Comparison of ENCODE assay signal across 10 cellular contexts in genomic region chr7:134084488-134085144, GRCh38. TPM values are rescaled to one million over a fixed set of nuclear protein-coding genes. Genes with fewer than 3 reads are reported as not detected.
A peak's percentile ranks its signal among the peaks of the same experiment; 100 is the strongest.
DNase-seq lines count a peak whose midpoint lies in the region; ATAC-seq and TF ChIP-seq lines count a peak whose summit lies in the region.
"Had no signal": no experiment of that assay in that cellular context is flagged by ENCODE, and none has a peak within 500 bp of the region (broad histone marks: within the 10 kb centered on the region; RNA-seq: fewer than 3 reads in every experiment).

No MANE protein-coding gene starts in this region.

- H3K9me3 ChIP-seq in PC-9 (ENCODE audit: insufficient read depth, low read depth) = peaks cover 27% of the 10 kb centered on the region
- H3K9me3 ChIP-seq: pancreas had no signal

- H3K36me3 ChIP-seq in PC-9 (ENCODE audit: low read depth) = no peaks in the 10 kb centered on the region
- H3K36me3 ChIP-seq: pancreas had no signal

- peak; percentile 84 for DNase-seq in SIG-M5 treated with dmso at 0.1 percent for 504 hours (lab: John Stamatoyannopoulos, UW; ENCODE audit: unreplicated experiment)
- peak; percentile 7 for DNase-seq in putamen (ENCODE audit: low spot score)
- DNase-seq in NCI-H128 (lab: John Stamatoyannopoulos, UW; ENCODE audit: unreplicated experiment) = no peak
- no peak for DNase-seq in PC-9
- DNase-seq in activated CD4-positive, alpha-beta T cell treated with anti-CD3 and anti-CD28 coated beads for 1 hour = no peak
- DNase-seq: activated CD8-positive, alpha-beta T cell treated with anti-CD3 and anti-CD28 coated beads, Interleukin-2, amount 10 ng/mL, durations not matched to agents 7 days and 5 days; pancreas had no signal

- H3K4me3 ChIP-seq in PC-9 = no peak overlapping the region
- H3K4me3 ChIP-seq: pancreas had no signal

- no peaks in the 10 kb centered on the region for H3K27me3 ChIP-seq in PC-9 (ENCODE audit: insufficient read depth, low read depth)
- H3K27me3 ChIP-seq: pancreas had no signal

- no peaks in the 10 kb centered on the region for H4K20me1 ChIP-seq in PC-9 (ENCODE audit: insufficient read depth)

- no peak overlapping the region for H3K27ac ChIP-seq in PC-9
- H3K27ac ChIP-seq: pancreas had no signal

- no peak for TF ChIP-seq CTCF in PC-9 (conservative IDR thresholded peaks at IDR 0.05)

- H3F3A ChIP-seq in PC-9 (ENCODE audit: insufficient read depth, low read depth) = no peaks in the 10 kb centered on the region

- H3K4me2 ChIP-seq in PC-9 = no peak overlapping the region

- no TSS peak for BruUV-seq in PC-9 (replicated peaks; lab: Mats Ljungman, UMichigan)

- no peaks in the 10 kb centered on the region for H3K9me2 ChIP-seq in PC-9 (ENCODE audit: insufficient read depth)

- POLR2A ChIA-PET in PC-9 (lab: Charles Lee; ENCODE audit: unreplicated experiment) = interaction anchor here (0.6 kb wide), 2 partner anchors 207 to 1384 kb away, joined by 3 to 14 read pairs; no protein-coding TSS in a partner anchor

- CTCF ChIA-PET in PC-9 (lab: Charles Lee) = no interaction called here

- no peaks in the 10 kb centered on the region for H3K79me2 ChIP-seq in PC-9 (ENCODE audit: low read depth)

- ATAC-seq in GM19025 (IDR thresholded peaks at IDR 0.05; ENCODE audit: low read depth, unreplicated experiment) (peak; percentile 51), HG03135 (IDR thresholded peaks at IDR 0.05; ENCODE audit: unreplicated experiment) (peak; percentile 87)
- ATAC-seq: activated CD8-positive, alpha-beta T cell treated with anti-CD3 and anti-CD28 coated beads, Interleukin-2, amount 10 ng/mL, durations not matched to agents 7 days and 5 days had no signal

- H3K4me1 ChIP-seq in PC-9 (replicated peaks; ENCODE audit: insufficient read depth) = no peaks in the 10 kb centered on the region
- H3K4me1 ChIP-seq: pancreas had no signal

- no peak overlapping the region for H2AFZ ChIP-seq in PC-9

- intact Hi-C loops in PC-9 (cut with micrococcal nuclease; ENCODE audit: unreplicated experiment) = no loop called here

RNA-seq across cellular contexts. Expression of gene LRGUK, which starts 42.5 kb away (rescaled TPM):
- 0.60 and 2.3 TPM in 2 replicates for total RNA-seq in PC-9 (2021)
- total RNA-seq: G401 had no signal

Comparison
In these comparisons a context has a peak if more than half of its experiments do, and no peak if none do; other contexts are left out.
1. DNase-seq: peak in SIG-M5 treated with dmso at 0.1 percent for 504 hours (single experiment) and putamen (single experiment); none in NCI-H128 (single experiment), PC-9 (0 of 2) and activated CD4-positive, alpha-beta T cell treated with anti-CD3 and anti-CD28 coated beads for 1 hour (single experiment).